ENCODE assay signal across 17 cellular contexts in genomic region chr9:128716581-128717254, GRCh38. TPM values are rescaled to one million over a fixed set of nuclear protein-coding genes. Genes with fewer than 3 reads are reported as not detected.
DNase-seq lines count a peak whose midpoint lies in the region; ATAC-seq and TF ChIP-seq lines count a peak whose summit lies in the region.
"Had no signal": no experiment of that assay in that cellular context is flagged by ENCODE, and none has a peak within 500 bp of the region (broad histone marks: within the 10 kb centered on the region; RNA-seq: fewer than 3 reads in every experiment).

No MANE protein-coding gene starts in this region.

- H3K4me2 ChIP-seq in hepatocyte, result no peak overlapping the region

- WGBS in aorta, 2 donors, result 84 to 85% methylated on average over 7 of the region's 7 CpGs
- 93% methylated on average over 7 of the region's 7 CpGs for WGBS in hepatocyte (ENCODE audit: low lambda C conversion rate, missing lambda C conversion rate)

- no peaks in the 10 kb centered on the region for H3K36me3 ChIP-seq in right atrium auricular region
- no peaks in the 10 kb centered on the region for H3K36me3 ChIP-seq in mucosa of descending colon (ENCODE audit: low read depth)
- no peaks in the 10 kb centered on the region for H3K36me3 ChIP-seq in aorta (ENCODE audit: control insufficient read depth in 1 of 2, insufficient read depth in 2 of 2, low read length in 1 of 2)
- no peaks in the 10 kb centered on the region for H3K36me3 ChIP-seq in hepatocyte (replicated peaks; ENCODE audit: insufficient read depth, low read depth)

- no peaks in the 10 kb centered on the region for H3K36me3 Mint-ChIP-seq in natural killer cell treated with Interleukin-12 subunit alpha and Interleukin-12 subunit beta and Interleukin-15 and Interleukin-18, amount 100 ng/mL, for 72 hours
- no peaks in the 10 kb centered on the region for H3K36me3 Mint-ChIP-seq in mesothelial cell of epicardium

- H3K27me3 ChIP-seq in right atrium auricular region, result no peaks in the 10 kb centered on the region
- H3K27me3 ChIP-seq in aorta (ENCODE audit: control insufficient read depth in 1 of 2, insufficient read depth in 2 of 2, low read length in 1 of 2), result no peaks in the 10 kb centered on the region
- H3K27me3 ChIP-seq in hepatocyte, result no peaks in the 10 kb centered on the region

- H3K4me3 Mint-ChIP-seq in natural killer cell treated with Interleukin-12 subunit alpha and Interleukin-12 subunit beta and Interleukin-15 and Interleukin-18, amount 100 ng/mL, for 72 hours, result no peak overlapping the region
- H3K4me3 Mint-ChIP-seq in mesothelial cell of epicardium, result no peak overlapping the region

- H3K27me3 Mint-ChIP-seq in natural killer cell treated with Interleukin-12 subunit alpha and Interleukin-12 subunit beta and Interleukin-15 and Interleukin-18, amount 100 ng/mL, for 72 hours, result no peaks in the 10 kb centered on the region
- H3K27me3 Mint-ChIP-seq in mesothelial cell of epicardium (ENCODE audit: low read depth), result no peaks in the 10 kb centered on the region

- H4K20me1 ChIP-seq in hepatocyte (ENCODE audit: insufficient read depth, poor library complexity, severe bottlenecking), result no peaks in the 10 kb centered on the region

- H3K9me3 ChIP-seq in right atrium auricular region, result no peaks in the 10 kb centered on the region
- no peaks in the 10 kb centered on the region for H3K9me3 ChIP-seq in mucosa of descending colon
- H3K9me3 ChIP-seq in aorta (ENCODE audit: control insufficient read depth, low read length), result no peaks in the 10 kb centered on the region
- H3K9me3 ChIP-seq in hepatocyte (ENCODE audit: low read depth), result no peaks in the 10 kb centered on the region

- intact Hi-C loops in left cardiac atrium (cut with DNase I) (no loop called here), mucosa of descending colon (cut with DNase I, micrococcal nuclease) (no loop called here), aorta (cut with DNase I) (no loop called here)

- H3K79me2 ChIP-seq in hepatocyte, result no peaks in the 10 kb centered on the region

- no peaks in the 10 kb centered on the region for H3K9me2 ChIP-seq in hepatocyte (replicated peaks; ENCODE audit: insufficient read depth)

- no peaks in the 10 kb centered on the region for H3K4me1 Mint-ChIP-seq in natural killer cell treated with Interleukin-12 subunit alpha and Interleukin-12 subunit beta and Interleukin-15 and Interleukin-18, amount 100 ng/mL, for 72 hours (ENCODE audit: low read depth in 2 of 2)
- H3K4me1 Mint-ChIP-seq in mesothelial cell of epicardium, result no peaks in the 10 kb centered on the region

- no peak overlapping the region for H3K27ac ChIP-seq in right atrium auricular region
- H3K27ac ChIP-seq in aorta (ENCODE audit: low read depth in 1 of 2, low read length in 2 of 2), result no peak overlapping the region
- H3K27ac ChIP-seq in hepatocyte, result no peak overlapping the region
- H3K27ac ChIP-seq: HL-60 had no signal

- TF ChIP-seq CTCF in right atrium auricular region (IDR thresholded peaks at IDR 0.05), result no peak
- no peak for TF ChIP-seq CTCF in mucosa of descending colon (IDR thresholded peaks at IDR 0.05)
- no peak for TF ChIP-seq CTCF in hepatocyte (IDR thresholded peaks at IDR 0.05; ENCODE audit: poor library complexity)
- no peak for TF ChIP-seq CTCF in mesothelial cell of epicardium (IDR thresholded peaks at IDR 0.05; ENCODE audit: unreplicated experiment)

- H3K27ac Mint-ChIP-seq in natural killer cell treated with Interleukin-12 subunit alpha and Interleukin-12 subunit beta and Interleukin-15 and Interleukin-18, amount 100 ng/mL, for 72 hours, result no peak overlapping the region
- H3K27ac Mint-ChIP-seq in mesothelial cell of epicardium, result no peak overlapping the region

- ATAC-seq in left cardiac atrium, result peak in 1 of 2 donors; percentile 58
- no peak for ATAC-seq in mucosa of descending colon
- no peak for ATAC-seq in aorta (ENCODE audit: low FRiP score)
- ATAC-seq in natural killer cell treated with Interleukin-12 subunit alpha and Interleukin-12 subunit beta and Interleukin-15 and Interleukin-18, amount 100 ng/mL, for 72 hours, result no peak
- ATAC-seq: PC-3 had no signal

- H2AFZ ChIP-seq in hepatocyte, result no peak overlapping the region

- H3K4me3 ChIP-seq in right atrium auricular region (no peak overlapping the region), mucosa of descending colon (no peak overlapping the region), aorta (ENCODE audit: low read length in 2 of 2) (no peak overlapping the region), hepatocyte (no peak overlapping the region)

- DNase-seq in left cardiac atrium (peak; percentile 11), right atrium auricular region (ENCODE audit: low spot score) (no peak), RPMI8226 (peak; percentile 41), mucosa of descending colon (peak in 2 of 3 donors; percentile 47 to 53), aorta (peak; percentile 33 to 61), hepatocyte (ENCODE audit: low spot score) (no peak), mesothelial cell of epicardium (ENCODE audit: low spot score in 2 of 2, unreplicated experiment in 2 of 2) (no peak)
- DNase-seq in natural killer cell treated with Interleukin-12 subunit alpha and Interleukin-12 subunit beta and Interleukin-15 and Interleukin-18, amount 100 ng/mL, for 72 hours (ENCODE audit: low spot score), result no peak
- DNase-seq: C1 segment of cervical spinal cord, HCEC 1CT, KBM-7, NCI-H1048, NCI-H1694, NCI-H2107, NCI-H446, PC-3 had no signal

- no peaks in the 10 kb centered on the region for H3K4me1 ChIP-seq in right atrium auricular region
- H3K4me1 ChIP-seq in mucosa of descending colon (ENCODE audit: low read depth), result peaks cover 7% of the 10 kb centered on the region
- H3K4me1 ChIP-seq in aorta (ENCODE audit: control insufficient read depth in 1 of 2, insufficient read depth in 2 of 2, low read length in 2 of 2), result no peaks in the 10 kb centered on the region
- H3K4me1 ChIP-seq in hepatocyte (ENCODE audit: insufficient read depth), result peaks cover 2% of the 10 kb centered on the region

- H3K9me3 Mint-ChIP-seq in natural killer cell treated with Interleukin-12 subunit alpha and Interleukin-12 subunit beta and Interleukin-15 and Interleukin-18, amount 100 ng/mL, for 72 hours, result no peaks in the 10 kb centered on the region
- H3K9me3 Mint-ChIP-seq in mesothelial cell of epicardium, result no peaks in the 10 kb centered on the region

RNA-seq across cellular contexts. Expression of gene ZDHHC12, which starts 7.2 kb away (rescaled TPM):
- total RNA-seq in left cardiac atrium, result 10 to 100 TPM in 1 of 2 donors, 1 to 10 TPM in 1; 8.3 to 13.8 TPM
- total RNA-seq in right atrium auricular region, result 10 to 100 TPM; 22.8 to 24.4 TPM
- 10 to 100 TPM; 33.0 to 89.5 (median 76.8) TPM for total RNA-seq in mucosa of descending colon
- total RNA-seq in aorta, result 10 to 100 TPM; 11.2 to 13.1 TPM
- 10 to 100 TPM; 21.3 to 30.9 TPM for polyA plus RNA-seq in aorta
- 10 to 100 TPM; 56.3 to 72.3 TPM for total RNA-seq in natural killer cell treated with Interleukin-12 subunit alpha and Interleukin-12 subunit beta and Interleukin-15 and Interleukin-18, amount 100 ng/mL, for 72 hours
- 26.2 and 33.5 TPM in 2 replicates for total RNA-seq in hepatocyte
- 76.3 and 84.9 TPM in 2 replicates for polyA plus RNA-seq in hepatocyte
- total RNA-seq in mesothelial cell of epicardium, result 20.7 to 22.6 TPM (median 21.6 TPM) in 3 replicates

RNA-seq across cellular contexts. Expression of gene PKN3, which starts 14.4 kb away (rescaled TPM):
- total RNA-seq in left cardiac atrium, result 10 to 100 TPM in 1 of 2 donors, 1 to 10 TPM in 1; 6.2 to 11.2 TPM
- total RNA-seq in right atrium auricular region, result 1 to 10 TPM; 4.5 to 8.6 TPM
- total RNA-seq in mucosa of descending colon, result 1 to 10 TPM; 2.5 to 4.9 (median 3.8) TPM
- 10 to 100 TPM in 1 of 2 donors, 1 to 10 TPM in 1; 7.1 to 11.1 TPM for total RNA-seq in aorta
- polyA plus RNA-seq in aorta, result 1 to 10 TPM; 1.3 to 2.5 TPM
- total RNA-seq in natural killer cell treated with Interleukin-12 subunit alpha and Interleukin-12 subunit beta and Interleukin-15 and Interleukin-18, amount 100 ng/mL, for 72 hours, result 1 to 10 TPM; 7.0 to 8.0 TPM
- total RNA-seq in hepatocyte, result 4.0 and 4.5 TPM in 2 replicates
- 3.7 and 9.4 TPM in 2 replicates for polyA plus RNA-seq in hepatocyte
- 5.2 to 6.6 TPM (median 5.9 TPM) in 3 replicates for total RNA-seq in mesothelial cell of epicardium

RNA-seq across cellular contexts. Expression of gene SET, which starts 27.7 kb away (rescaled TPM):
- 100 to 1,000 TPM; 158 to 191 TPM for total RNA-seq in left cardiac atrium
- total RNA-seq in right atrium auricular region, result 100 to 1,000 TPM; 104 to 125 TPM
- 100 to 1,000 TPM; 174 to 272 (median 212) TPM for total RNA-seq in mucosa of descending colon
- total RNA-seq in aorta, result 100 to 1,000 TPM; 190 to 195 TPM
- polyA plus RNA-seq in aorta, result 100 to 1,000 TPM in 1 of 2 donors, 10 to 100 TPM in 1; 98.5 to 167 TPM
- total RNA-seq in natural killer cell treated with Interleukin-12 subunit alpha and Interleukin-12 subunit beta and Interleukin-15 and Interleukin-18, amount 100 ng/mL, for 72 hours, result 100 to 1,000 TPM; 495 to 800 TPM
- total RNA-seq in hepatocyte, result 343 and 416 TPM in 2 replicates
- polyA plus RNA-seq in hepatocyte, result 213 and 217 TPM in 2 replicates
- total RNA-seq in mesothelial cell of epicardium, result 443 to 471 TPM (median 467 TPM) in 3 replicates

RNA-seq across cellular contexts. Expression of gene ZER1, which starts 55.0 kb away (rescaled TPM):
- total RNA-seq in left cardiac atrium, result 10 to 100 TPM; 36.6 to 37.0 TPM
- total RNA-seq in right atrium auricular region, result 10 to 100 TPM; 61.6 to 72.6 TPM
- total RNA-seq in mucosa of descending colon, result 10 to 100 TPM; 54.7 to 71.3 (median 68.8) TPM
- 10 to 100 TPM; 29.6 to 42.9 TPM for total RNA-seq in aorta
- 10 to 100 TPM; 14.5 to 39.6 TPM for polyA plus RNA-seq in aorta
- 10 to 100 TPM; 21.5 to 22.4 TPM for total RNA-seq in natural killer cell treated with Interleukin-12 subunit alpha and Interleukin-12 subunit beta and Interleukin-15 and Interleukin-18, amount 100 ng/mL, for 72 hours
- 26.0 and 38.9 TPM in 2 replicates for total RNA-seq in hepatocyte
- 24.4 and 25.1 TPM in 2 replicates for polyA plus RNA-seq in hepatocyte
- total RNA-seq in mesothelial cell of epicardium, result 37.2 to 39.0 TPM (median 38.7 TPM) in 3 replicates

Comparison
In these comparisons a context has a peak if more than half of its experiments do, and no peak if none do; other contexts are left out.
1. DNase-seq: peak in left cardiac atrium (single experiment), RPMI8226 (single experiment), mucosa of descending colon (2 of 3) and aorta (2 of 2); none in right atrium auricular region (single experiment), natural killer cell treated with Interleukin-12 subunit alpha and Interleukin-12 subunit beta and Interleukin-15 and Interleukin-18, amount 100 ng/mL, for 72 hours (single experiment), hepatocyte (single experiment) and mesothelial cell of epicardium (0 of 2).